11 cellular contexts compared by ENCODE assay signal in genomic region chr5:40569549-40570270, GRCh38.
DNase-seq lines count a peak whose midpoint lies in the region; ATAC-seq and TF ChIP-seq lines count a peak whose summit lies in the region.
"Had no signal": no experiment of that assay in that cellular context is flagged by ENCODE, and none has a peak within 500 bp of the region (broad histone marks: within the 10 kb centered on the region; RNA-seq: fewer than 3 reads in every experiment).

No MANE protein-coding gene starts in this region.

- H3K27me3 Mint-ChIP-seq in HFFc6 (ENCODE audit: insufficient read depth) (no peaks in the 10 kb centered on the region), activated B cell treated with CpG ODN at 0.5 μM for 24 hours (no peaks in the 10 kb centered on the region)

- ATAC-seq in GM18519 (IDR thresholded peaks at IDR 0.05; ENCODE audit: low FRiP score, unreplicated experiment), result peak; percentile 33
- peak; percentile 40 for ATAC-seq in activated B cell treated with CpG ODN at 0.5 μM for 24 hours (ENCODE audit: low read depth)

- intact Hi-C loops in activated B cell treated with CpG ODN at 0.5 μM for 24 hours (cut with micrococcal nuclease), result loop anchor here (5.0 kb wide), 2 partner anchors 57 to 108 kb away; partner anchors contain the start of gene PTGER4

- H3K9me3 Mint-ChIP-seq in HFFc6, result no peaks in the 10 kb centered on the region
- no peaks in the 10 kb centered on the region for H3K9me3 Mint-ChIP-seq in activated B cell treated with CpG ODN at 0.5 μM for 24 hours

- peak overlapping the region; percentile 48; the same call in 1 of the 2 replicates for H3K27ac Mint-ChIP-seq in HFFc6
- H3K27ac Mint-ChIP-seq in activated B cell treated with CpG ODN at 0.5 μM for 24 hours, result peak overlapping the region; percentile 64

- H3K4me1 Mint-ChIP-seq in HFFc6 (ENCODE audit: low read depth) (peaks cover 50% of the 10 kb centered on the region), activated B cell treated with CpG ODN at 0.5 μM for 24 hours (peaks cover 39% of the 10 kb centered on the region)

- POLR2A ChIA-PET in activated B cell treated with CpG ODN at 0.5 μM for 24 hours (lab: Charles Lee), result interaction anchor here (1.0 to 1.2 kb wide), 2 partner anchors 18 to 111 kb away, joined by 3 read pairs; no protein-coding TSS in a partner anchor

- CTCF ChIA-PET in activated B cell treated with CpG ODN at 0.5 μM for 24 hours (lab: Charles Lee), result interaction anchor here (1.1 kb wide), 2 partner anchors 78 to 133 kb away, joined by 3 read pairs; no protein-coding TSS in a partner anchor

- peaks cover 6% of the 10 kb centered on the region for H3K36me3 Mint-ChIP-seq in HFFc6 (ENCODE audit: low read depth)
- no peaks in the 10 kb centered on the region for H3K36me3 Mint-ChIP-seq in activated B cell treated with CpG ODN at 0.5 μM for 24 hours (ENCODE audit: low read depth)

- DNase-seq in HFFc6, result no peak
- DNase-seq in activated B cell treated with CpG ODN at 0.5 μM for 24 hours, result no peak
- DNase-seq in lung microvascular endothelial cell (ENCODE audit: low read depth in 2 of 2), result peak; percentile 31 to 78
- no peak for DNase-seq in inferior parietal cortex (ENCODE audit: extremely low spot score)
- no peak for DNase-seq in T1000 (lab: John Stamatoyannopoulos, UW)
- DNase-seq in SW480 (ENCODE audit: low spot score), result no peak
- no peak for DNase-seq in NCI-H748 treated with DMSO at 0.1 percent for 48 hours (lab: John Stamatoyannopoulos, UW)
- DNase-seq: DND-41, left cardiac atrium, NCI-H446 had no signal

- no peak for TF ChIP-seq CTCF in HFFc6 (IDR thresholded peaks at IDR 0.05)
- no peak for TF ChIP-seq CTCF in activated B cell treated with CpG ODN at 0.5 μM for 24 hours (IDR thresholded peaks at IDR 0.05)

- H3K4me3 Mint-ChIP-seq in HFFc6 (peak overlapping the region; percentile 2; the same call in 1 of the 2 replicates), activated B cell treated with CpG ODN at 0.5 μM for 24 hours (peak overlapping the region; percentile 59)

Comparison
In these comparisons a context has a peak if more than half of its experiments do, and no peak if none do; other contexts are left out.
1. DNase-seq: peak in lung microvascular endothelial cell (2 of 2); none in HFFc6 (single experiment), activated B cell treated with CpG ODN at 0.5 μM for 24 hours (single experiment), inferior parietal cortex (single experiment), T1000 (single experiment), SW480 (single experiment) and NCI-H748 treated with DMSO at 0.1 percent for 48 hours (single experiment).